ENCODE assay signal across 18 cellular contexts in genomic region chr7:18426564-18427226, GRCh38.
A peak's percentile ranks its signal among the peaks of the same experiment; 100 is the strongest.
DNase-seq lines count a peak whose midpoint lies in the region; ATAC-seq, FAIRE-seq and TF ChIP-seq lines count a peak whose summit lies in the region.
"Had no signal": no experiment of that assay in that cellular context is flagged by ENCODE, and none has a peak within 500 bp of the region (broad histone marks: within the 10 kb centered on the region; RNA-seq: fewer than 3 reads in every experiment).

No MANE protein-coding gene starts in this region.

- FAIRE-seq in astrocyte (lab: Jason Lieb, UNC) = peak; percentile 56
- FAIRE-seq: A549, GM12892, islet of Langerhans, K562, small intestine had no signal

- BruUV-seq in MCF 10A (replicated peaks; lab: Mats Ljungman, UMichigan) = no TSS peak

- no peak overlapping the region for H3K4me3 Mint-ChIP-seq in MCF 10A (ENCODE audit: unreplicated experiment)
- H3K4me3 Mint-ChIP-seq in astrocyte (ENCODE audit: unreplicated experiment) = no peak overlapping the region
- H3K4me3 Mint-ChIP-seq: naive thymus-derived CD4-positive, alpha-beta T cell had no signal

- TF ChIP-seq CTCF in MCF 10A (IDR thresholded peaks at IDR 0.05; ENCODE audit: unreplicated experiment) = no peak
- no peak for TF ChIP-seq CTCF in breast epithelium (IDR thresholded peaks at IDR 0.05)
- TF ChIP-seq CTCF in astrocyte (IDR thresholded peaks at IDR 0.05; ENCODE audit: insufficient read depth, low read depth, low read length) = no peak

- H3K4me1 Mint-ChIP-seq in MCF 10A (ENCODE audit: insufficient read depth, unreplicated experiment) = peaks cover 31% of the 10 kb centered on the region
- peaks cover 48% of the 10 kb centered on the region for H3K4me1 Mint-ChIP-seq in astrocyte (ENCODE audit: low read depth, unreplicated experiment)
- H3K4me1 Mint-ChIP-seq: naive thymus-derived CD4-positive, alpha-beta T cell had no signal

- H3K27me3 Mint-ChIP-seq in MCF 10A (ENCODE audit: insufficient read depth, unreplicated experiment) (no peaks in the 10 kb centered on the region), astrocyte (ENCODE audit: low read depth, unreplicated experiment) (no peaks in the 10 kb centered on the region)

- H3K27ac ChIP-seq in breast epithelium (no peak overlapping the region), astrocyte (ENCODE audit: low read depth, low read length) (no peak overlapping the region)
- H3K27ac ChIP-seq: A549, thyroid gland had no signal

- no peaks in the 10 kb centered on the region for H3K4me1 ChIP-seq in breast epithelium
- H3K4me1 ChIP-seq in astrocyte (ENCODE audit: insufficient read depth, low read length) = peaks cover 7% of the 10 kb centered on the region

- POLR2A ChIA-PET in MCF 10A (lab: Yijun Ruan, JAX) = interaction anchor here (1.1 to 1.5 kb wide), 2 partner anchors 16 to 82 kb away, joined by 3 to 4 read pairs; no protein-coding TSS in a partner anchor

- ATAC-seq in GM19397 (IDR thresholded peaks at IDR 0.05; ENCODE audit: unreplicated experiment) (no peak), GM18858 (IDR thresholded peaks at IDR 0.05; ENCODE audit: unreplicated experiment) (no peak), GM19351 (IDR thresholded peaks at IDR 0.05; ENCODE audit: unreplicated experiment) (no peak)
- ATAC-seq: A549; K562; naive thymus-derived CD4-positive, alpha-beta T cell had no signal

- TF ChIP-seq POLR2A in breast epithelium (IDR thresholded peaks at IDR 0.05) = no peak

- H3K9me3 ChIP-seq in breast epithelium (no peaks in the 10 kb centered on the region), astrocyte (ENCODE audit: insufficient read depth, low read depth, low read length) (no peaks in the 10 kb centered on the region)
- H3K9me3 ChIP-seq: A549, thyroid gland had no signal

- peak overlapping the region; percentile 19 for H3K4me2 ChIP-seq in astrocyte (ENCODE audit: low read length)
- H3K4me2 ChIP-seq: A549 had no signal

- H3K36me3 ChIP-seq in breast epithelium (no peaks in the 10 kb centered on the region), astrocyte (ENCODE audit: insufficient read depth, low read length) (no peaks in the 10 kb centered on the region)
- H3K36me3 ChIP-seq: thyroid gland had no signal

- H2AFZ ChIP-seq in astrocyte (ENCODE audit: low read depth, low read length) = no peak overlapping the region

- intact Hi-C loops in MCF 10A (cut with micrococcal nuclease) (no loop called here), breast epithelium (cut with DNase I; ENCODE audit: low total_unique reads) (no loop called here)

- CTCF ChIA-PET in MCF 10A (lab: Yijun Ruan, JAX) = interaction anchor here (0.9 kb wide), 1 partner anchor 70 kb away, joined by 3 read pairs; no protein-coding TSS in a partner anchor

- H3K4me3 ChIP-seq in breast epithelium (no peak overlapping the region), astrocyte (ENCODE audit: insufficient read depth, low read depth, low read length) (no peak overlapping the region)
- H3K4me3 ChIP-seq: A549, K562, thyroid gland had no signal

- H3K9me3 Mint-ChIP-seq in MCF 10A (ENCODE audit: unreplicated experiment) (no peaks in the 10 kb centered on the region), astrocyte (ENCODE audit: unreplicated experiment) (no peaks in the 10 kb centered on the region)

- H3K9ac ChIP-seq in astrocyte (ENCODE audit: low read length) = no peak overlapping the region

- peak; percentile 35 for DNase-seq in MCF 10A (ENCODE audit: unreplicated experiment)
- DNase-seq in breast epithelium (ENCODE audit: low spot score in 2 of 2) = no peak
- DNase-seq in astrocyte (ENCODE audit: low read depth) = peak; percentile 45
- peak; percentile 63 for DNase-seq in iris pigment epithelial cell (ENCODE audit: low read depth)
- no peak for DNase-seq in NOMO-1 treated with dmso at 0.1 percent for 144 hours (lab: John Stamatoyannopoulos, UW; ENCODE audit: unreplicated experiment)
- DNase-seq: central memory CD4-positive, alpha-beta T cell; erythroblast; naive thymus-derived CD4-positive, alpha-beta T cell; small intestine; T-helper 1 cell; thyroid gland had no signal

- no peaks in the 10 kb centered on the region for H4K20me1 ChIP-seq in astrocyte (ENCODE audit: insufficient read depth, low read length)

- H3K79me2 ChIP-seq in astrocyte (ENCODE audit: insufficient read depth, low read length) = no peaks in the 10 kb centered on the region

- H3K27ac Mint-ChIP-seq in MCF 10A (ENCODE audit: low read depth, unreplicated experiment) (peak overlapping the region; percentile 82), astrocyte (ENCODE audit: unreplicated experiment) (peak overlapping the region; percentile 45)
- H3K27ac Mint-ChIP-seq: naive thymus-derived CD4-positive, alpha-beta T cell had no signal

- H3K27me3 ChIP-seq in breast epithelium = no peaks in the 10 kb centered on the region
- no peaks in the 10 kb centered on the region for H3K27me3 ChIP-seq in astrocyte (ENCODE audit: insufficient read depth, low read length)
- H3K27me3 ChIP-seq: thyroid gland had no signal

- H3K36me3 Mint-ChIP-seq in MCF 10A (ENCODE audit: insufficient read depth, unreplicated experiment) (no peaks in the 10 kb centered on the region), astrocyte (ENCODE audit: low read depth, unreplicated experiment) (no peaks in the 10 kb centered on the region)
- H3K36me3 Mint-ChIP-seq: naive thymus-derived CD4-positive, alpha-beta T cell had no signal

Comparison
In these comparisons a context has a peak if more than half of its experiments do, and no peak if none do; other contexts are left out.
1. DNase-seq: peak in MCF 10A (single experiment), astrocyte (single experiment) and iris pigment epithelial cell (single experiment); none in breast epithelium (0 of 2) and NOMO-1 treated with dmso at 0.1 percent for 144 hours (single experiment).